Comparison of ENCODE assay signal across 26 cellular contexts in genomic region chr1:57167997-57168396, GRCh38.
DNase-seq lines count a peak whose midpoint lies in the region; ATAC-seq and TF ChIP-seq lines count a peak whose summit lies in the region.
"Had no signal": no experiment of that assay in that cellular context is flagged by ENCODE, and none has a peak within 500 bp of the region (broad histone marks: within the 10 kb centered on the region; RNA-seq: fewer than 3 reads in every experiment).

No MANE protein-coding gene starts in this region.

- peaks cover 0 to 4% of the 10 kb centered on the region in 2 donors for H3K9me3 Mint-ChIP-seq in stimulated activated naive B cell treated with anti-CD40 and anti-IgM and Interleukin-4, amounts not matched to agents 10 μg/mL and 1 μg/mL and 100 μg/mL, for 72 hours
- H3K9me3 Mint-ChIP-seq in CD4-positive, alpha-beta T cell = no peaks in the 10 kb centered on the region
- H3K9me3 Mint-ChIP-seq: activated T-helper 2 cell treated with anti-CD3 and anti-CD28 coated beads, Interferon-gamma antibody, Interleukin-2, Interleukin-4, amounts not matched to agents 10 μg/mL and 5 μg/mL and 100 μg/mL, durations not matched to agents 14 hours and 24 hours and 36 hours; nephron progenitor cell had no signal

- no peak for TF ChIP-seq POLR2A in heart left ventricle (IDR thresholded peaks at IDR 0.05)

- no peaks in the 10 kb centered on the region for H3K9me3 ChIP-seq in heart left ventricle
- H3K9me3 ChIP-seq in CD4-positive, alpha-beta T cell (ENCODE audit: control insufficient read depth, low read length) = no peaks in the 10 kb centered on the region
- H3K9me3 ChIP-seq: BLaER1 treated with 17β-estradiol and CSF1 and Interleukin-3, amounts not matched to agents 10 nM and 100 nM; esophagus squamous epithelium had no signal

- WGBS in heart left ventricle, 4 donors = 84 to 91% (median 89%) methylated on average over 2 of the region's 2 CpGs

- TF ChIP-seq CTCF in GM20000 (IDR thresholded peaks at IDR 0.05; ENCODE audit: extremely low read depth, missing control alignments) = no peak
- no peak for TF ChIP-seq CTCF in heart left ventricle (IDR thresholded peaks at IDR 0.05)
- TF ChIP-seq CTCF in CD4-positive, alpha-beta T cell (IDR thresholded peaks at IDR 0.05) = no peak

- H3K4me1 ChIP-seq in heart left ventricle = peaks cover 0 to 11% (median 0%) of the 10 kb centered on the region in 12 donors
- H3K4me1 ChIP-seq: esophagus squamous epithelium, foreskin keratinocyte had no signal

- peaks cover 0 to 4% of the 10 kb centered on the region in 2 donors for H3K4me1 Mint-ChIP-seq in stimulated activated naive B cell treated with anti-CD40 and anti-IgM and Interleukin-4, amounts not matched to agents 10 μg/mL and 1 μg/mL and 100 μg/mL, for 72 hours
- no peaks in the 10 kb centered on the region for H3K4me1 Mint-ChIP-seq in CD4-positive, alpha-beta T cell (ENCODE audit: low read depth)
- H3K4me1 Mint-ChIP-seq: activated naive CD4-positive, alpha-beta T cell treated with anti-CD3 and anti-CD28 coated beads, Interleukin-2, amount 50 U/mL, for 24 hours had no signal

- ATAC-seq in GM18861 (IDR thresholded peaks at IDR 0.05; ENCODE audit: unreplicated experiment) (peak; percentile 68), HG03060 (IDR thresholded peaks at IDR 0.05; ENCODE audit: low read depth, unreplicated experiment) (peak; percentile 36), SK-N-SH treated with all-trans-retinoic acid at 6 μM for 48 hours (no peak), heart left ventricle (no peak)
- ATAC-seq in stimulated activated naive B cell treated with anti-CD40 and anti-IgM and Interleukin-4, amounts not matched to agents 10 μg/mL and 1 μg/mL and 100 μg/mL, for 72 hours (replicated peaks) = peak; percentile 69 to 78
- no peak for ATAC-seq in CD4-positive, alpha-beta T cell (ENCODE audit: poor library complexity)
- ATAC-seq: foreskin keratinocyte; stimulated activated effector memory CD8-positive, alpha-beta T cell treated with anti-CD3 and anti-CD28 coated beads, Interleukin-12 subunit alpha, Interleukin-12 subunit beta, amount 100 ng/mL, for 72 hours had no signal

- POLR2A ChIA-PET in CD4-positive, alpha-beta T cell (lab: Charles Lee) = no interaction called here

- H3K27ac ChIP-seq in heart left ventricle = no peak overlapping the region
- H3K27ac ChIP-seq in CD4-positive, alpha-beta T cell (ENCODE audit: low read depth, low read length) = no peak overlapping the region
- H3K27ac ChIP-seq: BLaER1 treated with 17β-estradiol and CSF1 and Interleukin-3, amounts not matched to agents 10 nM and 100 nM; brain microvascular endothelial cell; esophagus squamous epithelium; foreskin keratinocyte had no signal

- no peak overlapping the region for H3K27ac Mint-ChIP-seq in stimulated activated naive B cell treated with anti-CD40 and anti-IgM and Interleukin-4, amounts not matched to agents 10 μg/mL and 1 μg/mL and 100 μg/mL, for 72 hours
- no peak overlapping the region for H3K27ac Mint-ChIP-seq in CD4-positive, alpha-beta T cell
- H3K27ac Mint-ChIP-seq: activated naive CD4-positive, alpha-beta T cell treated with anti-CD3 and anti-CD28 coated beads, Interleukin-2, amount 50 U/mL, for 24 hours; activated T-helper 2 cell treated with anti-CD3 and anti-CD28 coated beads, Interferon-gamma antibody, Interleukin-2, Interleukin-4, amounts not matched to agents 10 μg/mL and 5 μg/mL and 100 μg/mL, durations not matched to agents 14 hours and 24 hours and 36 hours; nephron progenitor cell; stimulated activated effector memory CD8-positive, alpha-beta T cell treated with anti-CD3 and anti-CD28 coated beads, Interleukin-12 subunit alpha, Interleukin-12 subunit beta, amount 100 ng/mL, for 72 hours; type B pancreatic cell had no signal

- intact Hi-C loops in heart left ventricle (cut with DNase I) = no loop called here
- intact Hi-C loops in CD4-positive, alpha-beta T cell (cut with DNase I, micrococcal nuclease) = no loop called here

- H3K27me3 Mint-ChIP-seq in stimulated activated naive B cell treated with anti-CD40 and anti-IgM and Interleukin-4, amounts not matched to agents 10 μg/mL and 1 μg/mL and 100 μg/mL, for 72 hours = no peaks in the 10 kb centered on the region
- no peaks in the 10 kb centered on the region for H3K27me3 Mint-ChIP-seq in CD4-positive, alpha-beta T cell
- H3K27me3 Mint-ChIP-seq: activated naive CD4-positive, alpha-beta T cell treated with anti-CD3 and anti-CD28 coated beads, Interleukin-2, amount 50 U/mL, for 24 hours had no signal

- no peaks in the 10 kb centered on the region for H3K36me3 ChIP-seq in heart left ventricle
- H3K36me3 ChIP-seq: brain microvascular endothelial cell, esophagus squamous epithelium had no signal

- CTCF ChIA-PET in CD4-positive, alpha-beta T cell (lab: Charles Lee) = no interaction called here

- H3K36me3 Mint-ChIP-seq in stimulated activated naive B cell treated with anti-CD40 and anti-IgM and Interleukin-4, amounts not matched to agents 10 μg/mL and 1 μg/mL and 100 μg/mL, for 72 hours = no peaks in the 10 kb centered on the region
- H3K36me3 Mint-ChIP-seq in CD4-positive, alpha-beta T cell (ENCODE audit: low read depth) = no peaks in the 10 kb centered on the region
- H3K36me3 Mint-ChIP-seq: activated naive CD4-positive, alpha-beta T cell treated with anti-CD3 and anti-CD28 coated beads, Interleukin-2, amount 50 U/mL, for 24 hours; stimulated activated effector memory CD8-positive, alpha-beta T cell treated with anti-CD3 and anti-CD28 coated beads, Interleukin-12 subunit alpha, Interleukin-12 subunit beta, amount 100 ng/mL, for 72 hours; type B pancreatic cell had no signal

- H3K27me3 ChIP-seq in heart left ventricle = no peaks in the 10 kb centered on the region
- H3K27me3 ChIP-seq in CD4-positive, alpha-beta T cell (ENCODE audit: control insufficient read depth, insufficient read depth, low read length) = no peaks in the 10 kb centered on the region
- H3K27me3 ChIP-seq: BLaER1 treated with 17β-estradiol and CSF1 and Interleukin-3, amounts not matched to agents 10 nM and 100 nM; brain microvascular endothelial cell; esophagus squamous epithelium had no signal

- no peak overlapping the region for H3K4me3 ChIP-seq in heart left ventricle
- H3K4me3 ChIP-seq: BLaER1 treated with 17β-estradiol and CSF1 and Interleukin-3, amounts not matched to agents 10 nM and 100 nM; esophagus squamous epithelium had no signal

- H3K4me3 Mint-ChIP-seq in stimulated activated naive B cell treated with anti-CD40 and anti-IgM and Interleukin-4, amounts not matched to agents 10 μg/mL and 1 μg/mL and 100 μg/mL, for 72 hours = no peak overlapping the region
- H3K4me3 Mint-ChIP-seq in CD4-positive, alpha-beta T cell = no peak overlapping the region
- H3K4me3 Mint-ChIP-seq: activated naive CD4-positive, alpha-beta T cell treated with anti-CD3 and anti-CD28 coated beads, Interleukin-2, amount 50 U/mL, for 24 hours; nephron progenitor cell; stimulated activated effector memory CD8-positive, alpha-beta T cell treated with anti-CD3 and anti-CD28 coated beads, Interleukin-12 subunit alpha, Interleukin-12 subunit beta, amount 100 ng/mL, for 72 hours; type B pancreatic cell had no signal

- DNase-seq in GM20000 (ENCODE audit: low spot score) (peak; percentile 23), heart left ventricle (no peak)
- DNase-seq in stimulated activated naive B cell treated with anti-CD40 and anti-IgM and Interleukin-4, amounts not matched to agents 10 μg/mL and 1 μg/mL and 100 μg/mL, for 72 hours = no peak
- no peak for DNase-seq in CD4-positive, alpha-beta T cell
- DNase-seq: amygdala, brain microvascular endothelial cell, DMS79, esophagus squamous epithelium, foreskin keratinocyte, KBM-7, NCI-H1092 treated with DMSO at 0.1 percent for 48 hours, NCI-H1694 treated with DMSO at 0.1 percent for 48 hours, NCI-H446 treated with DMSO at 0.1 percent for 48 hours, NCI-H774, nephron progenitor cell, SIG-M5, substantia nigra, SW 1271 had no signal

TF ChIP-seq in SK-N-SH treated with all-trans-retinoic acid at 6 μM for 48 hours, 23 proteins besides CTCF, POLR2A, EP300 and RAD21:
- no peak for TF ChIP-seq ZC3H10 (CRISPR knock-in tag; IDR thresholded peaks at IDR 0.05)
- no peak for TF ChIP-seq ZNF565 (CRISPR knock-in tag; conservative IDR thresholded peaks at IDR 0.05; ENCODE audit: low read depth)
- no peak for TF ChIP-seq TOX (CRISPR knock-in tag; IDR thresholded peaks at IDR 0.05; ENCODE audit: borderline replicate concordance)
- TF ChIP-seq BACH2 (CRISPR knock-in tag; IDR thresholded peaks at IDR 0.05; ENCODE audit: borderline replicate concordance) = no peak
- no peak for TF ChIP-seq ZNF8 (CRISPR knock-in tag; IDR thresholded peaks at IDR 0.05)
- no peak for TF ChIP-seq ZFP30 (CRISPR knock-in tag; IDR thresholded peaks at IDR 0.05)
- TF ChIP-seq, protein P1, sequence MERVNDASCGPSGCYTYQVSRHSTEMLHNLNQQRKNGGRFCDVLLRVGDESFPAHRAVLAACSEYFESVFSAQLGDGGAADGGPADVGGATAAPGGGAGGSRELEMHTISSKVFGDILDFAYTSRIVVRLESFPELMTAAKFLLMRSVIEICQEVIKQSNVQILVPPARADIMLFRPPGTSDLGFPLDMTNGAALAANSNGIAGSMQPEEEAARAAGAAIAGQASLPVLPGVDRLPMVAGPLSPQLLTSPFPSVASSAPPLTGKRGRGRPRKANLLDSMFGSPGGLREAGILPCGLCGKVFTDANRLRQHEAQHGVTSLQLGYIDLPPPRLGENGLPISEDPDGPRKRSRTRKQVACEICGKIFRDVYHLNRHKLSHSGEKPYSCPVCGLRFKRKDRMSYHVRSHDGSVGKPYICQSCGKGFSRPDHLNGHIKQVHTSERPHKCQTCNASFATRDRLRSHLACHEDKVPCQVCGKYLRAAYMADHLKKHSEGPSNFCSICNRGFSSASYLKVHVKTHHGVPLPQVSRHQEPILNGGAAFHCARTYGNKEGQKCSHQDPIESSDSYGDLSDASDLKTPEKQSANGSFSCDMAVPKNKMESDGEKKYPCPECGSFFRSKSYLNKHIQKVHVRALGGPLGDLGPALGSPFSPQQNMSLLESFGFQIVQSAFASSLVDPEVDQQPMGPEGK (CRISPR knock-in tag; IDR thresholded peaks at IDR 0.05; ENCODE audit: borderline replicate concordance) = no peak
- no peak for TF ChIP-seq RARB (CRISPR knock-in tag; IDR thresholded peaks at IDR 0.05)
- TF ChIP-seq ZNF70 (CRISPR knock-in tag; IDR thresholded peaks at IDR 0.05) = no peak
- TF ChIP-seq SNAI2 (CRISPR knock-in tag; IDR thresholded peaks at IDR 0.05) = no peak

Comparison
In these comparisons a context has a peak if more than half of its experiments do, and no peak if none do; other contexts are left out.
1. ATAC-seq: peak in GM18861 (single experiment), HG03060 (single experiment) and stimulated activated naive B cell treated with anti-CD40 and anti-IgM and Interleukin-4, amounts not matched to agents 10 μg/mL and 1 μg/mL and 100 μg/mL, for 72 hours (2 of 2); none in SK-N-SH treated with all-trans-retinoic acid at 6 μM for 48 hours (single experiment), heart left ventricle (0 of 4) and CD4-positive, alpha-beta T cell (single experiment).